In the genomic region with DNA sequence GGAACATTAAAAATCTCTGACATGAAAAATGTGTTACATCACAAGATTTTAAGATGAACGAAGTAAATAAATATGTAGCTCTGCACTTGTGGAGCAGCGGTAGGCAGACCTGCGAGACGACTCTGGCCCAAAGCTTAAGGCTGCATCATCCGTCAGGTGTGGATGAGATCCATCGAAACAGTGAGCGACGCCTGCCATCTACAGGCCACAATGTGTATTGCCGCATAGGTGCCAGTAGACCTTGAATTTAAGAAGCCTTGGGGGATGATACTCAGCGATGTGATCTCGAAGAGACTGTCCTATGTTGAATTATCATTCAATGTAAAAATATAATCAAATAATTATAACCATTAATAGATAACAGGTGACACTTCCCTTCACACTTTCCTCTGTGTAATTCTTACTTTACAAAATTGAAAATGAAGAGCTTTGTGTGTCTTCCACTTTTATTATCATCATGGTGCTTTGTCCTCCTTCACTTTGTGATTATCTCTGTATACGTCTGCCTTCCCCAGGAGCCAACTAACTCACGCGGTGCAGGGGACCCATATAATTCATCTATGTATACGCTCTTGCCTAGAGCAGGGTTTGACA, we compare ENCODE assay signal across 8 cellular contexts.
DNase-seq lines count a peak whose midpoint lies in the region; ATAC-seq and TF ChIP-seq lines count a peak whose summit lies in the region.

No MANE protein-coding gene starts in this region.

- WGBS in right lobe of liver (ENCODE audit: insufficient coverage, low coverage, low lambda C conversion rate, missing lambda C conversion rate): 6% methylated on average over 15 of the region's 15 CpGs

- POLR2A ChIA-PET in BJ (lab: Charles Lee): no interaction called here
- POLR2A ChIA-PET in activated CD4-positive, alpha-beta T cell treated with anti-CD3 and anti-CD28 coated beads for 36 hours (lab: Charles Lee): no interaction called here

- intact Hi-C loops in activated CD4-positive, alpha-beta T cell treated with anti-CD3 and anti-CD28 coated beads for 36 hours (cut with DNase I, micrococcal nuclease): loop anchor here (1.0 to 10.0 kb wide), 4 partner anchors 591 to 1208 kb away; a partner anchor contains a TSS
- intact Hi-C loops in colonic mucosa (cut with DNase I): loop anchor here (10.0 kb wide), 1 partner anchor 868 kb away; no protein-coding TSS in a partner anchor
- intact Hi-C loops in right lobe of liver (cut with DNase I): no loop called here

- H3K9ac ChIP-seq in colonic mucosa (ENCODE audit: low read depth in 2 of 2, low read length in 2 of 2): no peak overlapping the region

- H3K27ac Mint-ChIP-seq in activated CD4-positive, alpha-beta T cell treated with anti-CD3 and anti-CD28 coated beads for 36 hours: no peak overlapping the region

- H3K27me3 ChIP-seq in BJ (ENCODE audit: control insufficient read depth, insufficient read depth, low read length) (no peaks in the 10 kb centered on the region), colonic mucosa (no peaks in the 10 kb centered on the region), right lobe of liver (no peaks in the 10 kb centered on the region)

- ATAC-seq in GM19043 (IDR thresholded peaks at IDR 0.05; ENCODE audit: low read depth, unreplicated experiment): peak; percentile 95
- peak; percentile 99 for ATAC-seq in HG03175 (IDR thresholded peaks at IDR 0.05; ENCODE audit: unreplicated experiment)
- peak; percentile 83 for ATAC-seq in activated CD4-positive, alpha-beta T cell treated with anti-CD3 and anti-CD28 coated beads for 36 hours
- ATAC-seq in right lobe of liver: peak; percentile 98 to 99 (median 98)

- peaks cover 11% of the 10 kb centered on the region for H3K27me3 Mint-ChIP-seq in activated CD4-positive, alpha-beta T cell treated with anti-CD3 and anti-CD28 coated beads for 36 hours

- H3K4me1 Mint-ChIP-seq in activated CD4-positive, alpha-beta T cell treated with anti-CD3 and anti-CD28 coated beads for 36 hours: no peaks in the 10 kb centered on the region

- CTCF ChIA-PET in BJ (lab: Yijun Ruan, JAX): interaction anchor here (0.7 to 2.5 kb wide), 3 partner anchors 10 to 784 kb away, joined by 3 to 12 read pairs (median 4); no protein-coding TSS in a partner anchor
- CTCF ChIA-PET in activated CD4-positive, alpha-beta T cell treated with anti-CD3 and anti-CD28 coated beads for 36 hours (lab: Charles Lee): interaction anchor here (0.6 to 2.0 kb wide), 16 partner anchors 13 to 873 kb away, joined by 3 to 5 read pairs (median 3); no protein-coding TSS in a partner anchor

- TF ChIP-seq CTCF in BJ (IDR thresholded peaks at IDR 0.05; ENCODE audit: insufficient read depth, low read depth, low read length) (peak; percentile 82), colonic mucosa (IDR thresholded peaks at IDR 0.05) (peak; percentile 85), right lobe of liver (IDR thresholded peaks at IDR 0.05) (peak; percentile 85 to 89 (median 88))

- H3K4me1 ChIP-seq in colonic mucosa: no peaks in the 10 kb centered on the region
- H3K4me1 ChIP-seq in right lobe of liver: no peaks in the 10 kb centered on the region

- H3K27ac ChIP-seq in colonic mucosa: no peak overlapping the region
- no peak overlapping the region for H3K27ac ChIP-seq in right lobe of liver

- TF ChIP-seq POLR2A in right lobe of liver (IDR thresholded peaks at IDR 0.05): no peak

- H3K4me3 Mint-ChIP-seq in activated CD4-positive, alpha-beta T cell treated with anti-CD3 and anti-CD28 coated beads for 36 hours: no peak overlapping the region

- H3K9me3 ChIP-seq in colonic mucosa (no peaks in the 10 kb centered on the region), right lobe of liver (no peaks in the 10 kb centered on the region)

- no peak overlapping the region for H3K4me3 ChIP-seq in BJ (ENCODE audit: low read depth, low read length)
- no peak overlapping the region for H3K4me3 ChIP-seq in colonic mucosa
- H3K4me3 ChIP-seq in right lobe of liver: no peak overlapping the region

- H3K36me3 Mint-ChIP-seq in activated CD4-positive, alpha-beta T cell treated with anti-CD3 and anti-CD28 coated beads for 36 hours (ENCODE audit: low read depth): no peaks in the 10 kb centered on the region

- H3K36me3 ChIP-seq in BJ (ENCODE audit: control insufficient read depth, insufficient read depth, low read length): no peaks in the 10 kb centered on the region
- no peaks in the 10 kb centered on the region for H3K36me3 ChIP-seq in colonic mucosa
- no peaks in the 10 kb centered on the region for H3K36me3 ChIP-seq in right lobe of liver

- H3K9me3 Mint-ChIP-seq in activated CD4-positive, alpha-beta T cell treated with anti-CD3 and anti-CD28 coated beads for 36 hours (ENCODE audit: low read depth): no peaks in the 10 kb centered on the region

- DNase-seq in BJ (ENCODE audit: low read depth) (no peak), NCI-H345 treated with DMSO at 0.1 percent for 48 hours (lab: John Stamatoyannopoulos, UW; ENCODE audit: unreplicated experiment) (peak; percentile 72), colonic mucosa (peak; percentile 87), right lobe of liver (peak; percentile 66 to 79 (median 74))
- DNase-seq in activated CD4-positive, alpha-beta T cell treated with anti-CD3 and anti-CD28 coated beads for 36 hours: peak; percentile 87
- DNase-seq in stimulated activated CD4-positive, alpha-beta T cell treated with anti-CD3 and anti-CD28 coated beads, TNF-alpha, amount 100 ng/mL, for 4 hours (ENCODE audit: low read depth in 3 of 3): peak; percentile 29 to 50 (median 41)

Comparison
In these comparisons a context has a peak if more than half of its experiments do, and no peak if none do; other contexts are left out.
1. intact Hi-C loops: an anchor here in activated CD4-positive, alpha-beta T cell treated with anti-CD3 and anti-CD28 coated beads for 36 hours (1.0 to 10.0 kb wide) and colonic mucosa (10.0 kb wide); none called in right lobe of liver.